Comparison of ENCODE assay signal across 8 cellular contexts in genomic region chr1:156103521-156103947, GRCh38. TPM values are rescaled to one million over a fixed set of nuclear protein-coding genes. Genes with fewer than 3 reads are reported as not detected.
A peak's percentile ranks its signal among the peaks of the same experiment; 100 is the strongest.
DNase-seq lines count a peak whose midpoint lies in the region; ATAC-seq and TF ChIP-seq lines count a peak whose summit lies in the region.

No MANE protein-coding gene starts in this region.

- H3K4me1 ChIP-seq in left ventricle myocardium inferior: peaks cover 84% of the 10 kb centered on the region

- intact Hi-C loops in activated T-helper 2 cell treated with anti-CD3 and anti-CD28 coated beads, Interferon-gamma antibody, Interleukin-2, Interleukin-4, amounts not matched to agents 10 μg/mL and 5 μg/mL and 100 μg/mL, durations not matched to agents 14 hours and 24 hours and 36 hours (cut with micrococcal nuclease): no loop called here
- intact Hi-C loops in left ventricle myocardium inferior (cut with micrococcal nuclease): no loop called here

- peak; percentile 14 for ATAC-seq in stimulated activated naive CD8-positive, alpha-beta T cell treated with anti-CD3 and anti-CD28 coated beads, Interleukin-15, Interleukin-2, amounts not matched to agents 100 U/mL and 50 U/mL, for 24 hours
- ATAC-seq in GM21825 (IDR thresholded peaks at IDR 0.05; ENCODE audit: unreplicated experiment) (no peak), GM21381 (IDR thresholded peaks at IDR 0.05; ENCODE audit: unreplicated experiment) (no peak)

- H3K4me3 Mint-ChIP-seq in activated T-helper 2 cell treated with anti-CD3 and anti-CD28 coated beads, Interferon-gamma antibody, Interleukin-2, Interleukin-4, amounts not matched to agents 10 μg/mL and 5 μg/mL and 100 μg/mL, durations not matched to agents 14 hours and 24 hours and 36 hours (ENCODE audit: low read depth): no peak overlapping the region

- peak overlapping the region; percentile 98 for H3K27ac ChIP-seq in left ventricle myocardium inferior (replicated peaks)

- TF ChIP-seq CTCF in left ventricle myocardium inferior (IDR thresholded peaks at IDR 0.05; ENCODE audit: borderline replicate concordance): no peak

- H3K9me3 Mint-ChIP-seq in activated T-helper 2 cell treated with anti-CD3 and anti-CD28 coated beads, Interferon-gamma antibody, Interleukin-2, Interleukin-4, amounts not matched to agents 10 μg/mL and 5 μg/mL and 100 μg/mL, durations not matched to agents 14 hours and 24 hours and 36 hours: no peaks in the 10 kb centered on the region

- DNase-seq in HT-29 (ENCODE audit: low spot score) (peak; percentile 55), left ventricle myocardium inferior (no peak), HPDE6-E6E7 (ENCODE audit: extremely low spot score) (no peak), GM19240 (ENCODE audit: insufficient read length, low spot score) (no peak)
- DNase-seq in activated T-helper 2 cell treated with anti-CD3 and anti-CD28 coated beads, Interferon-gamma antibody, Interleukin-2, Interleukin-4, amounts not matched to agents 10 μg/mL and 5 μg/mL and 100 μg/mL, durations not matched to agents 14 hours and 24 hours and 36 hours (ENCODE audit: low spot score): no peak
- DNase-seq in stimulated activated naive CD8-positive, alpha-beta T cell treated with anti-CD3 and anti-CD28 coated beads, Interleukin-15, Interleukin-2, amounts not matched to agents 100 U/mL and 50 U/mL, for 24 hours: peak; percentile 72

- peak overlapping the region; percentile 28 for H3K4me3 ChIP-seq in left ventricle myocardium inferior

- no peaks in the 10 kb centered on the region for H3K36me3 Mint-ChIP-seq in activated T-helper 2 cell treated with anti-CD3 and anti-CD28 coated beads, Interferon-gamma antibody, Interleukin-2, Interleukin-4, amounts not matched to agents 10 μg/mL and 5 μg/mL and 100 μg/mL, durations not matched to agents 14 hours and 24 hours and 36 hours (ENCODE audit: low read depth)

- H3K27ac Mint-ChIP-seq in activated T-helper 2 cell treated with anti-CD3 and anti-CD28 coated beads, Interferon-gamma antibody, Interleukin-2, Interleukin-4, amounts not matched to agents 10 μg/mL and 5 μg/mL and 100 μg/mL, durations not matched to agents 14 hours and 24 hours and 36 hours: peak overlapping the region; percentile 100

- H3K27me3 ChIP-seq in left ventricle myocardium inferior (ENCODE audit: low read depth): no peaks in the 10 kb centered on the region

- H3K36me3 ChIP-seq in left ventricle myocardium inferior: no peaks in the 10 kb centered on the region

- H3K9me3 ChIP-seq in left ventricle myocardium inferior (replicated peaks): no peaks in the 10 kb centered on the region

- no peaks in the 10 kb centered on the region for H3K27me3 Mint-ChIP-seq in activated T-helper 2 cell treated with anti-CD3 and anti-CD28 coated beads, Interferon-gamma antibody, Interleukin-2, Interleukin-4, amounts not matched to agents 10 μg/mL and 5 μg/mL and 100 μg/mL, durations not matched to agents 14 hours and 24 hours and 36 hours (ENCODE audit: low read depth)

- peaks cover 61% of the 10 kb centered on the region for H3K4me1 Mint-ChIP-seq in activated T-helper 2 cell treated with anti-CD3 and anti-CD28 coated beads, Interferon-gamma antibody, Interleukin-2, Interleukin-4, amounts not matched to agents 10 μg/mL and 5 μg/mL and 100 μg/mL, durations not matched to agents 14 hours and 24 hours and 36 hours (ENCODE audit: low read depth)

RNA-seq across cellular contexts. Expression of gene LMNA, which starts 11.0 kb away (rescaled TPM):
- total RNA-seq in HT-29 (2014; rRNA removed; shearing (Covaris generic)): 1,664 and 1,875 TPM in 2 replicates
- 246 and 247 TPM in 2 replicates for total RNA-seq in activated T-helper 2 cell treated with anti-CD3 and anti-CD28 coated beads, Interferon-gamma antibody, Interleukin-2, Interleukin-4, amounts not matched to agents 10 μg/mL and 5 μg/mL and 100 μg/mL, durations not matched to agents 14 hours and 24 hours and 36 hours
- total RNA-seq in left ventricle myocardium inferior: 236 TPM

RNA-seq across cellular contexts. Expression of gene MEX3A, which starts 21.3 kb away (rescaled TPM):
- total RNA-seq in HT-29 (2014; rRNA removed; shearing (Covaris generic)): 9.3 and 13.3 TPM in 2 replicates
- total RNA-seq in activated T-helper 2 cell treated with anti-CD3 and anti-CD28 coated beads, Interferon-gamma antibody, Interleukin-2, Interleukin-4, amounts not matched to agents 10 μg/mL and 5 μg/mL and 100 μg/mL, durations not matched to agents 14 hours and 24 hours and 36 hours: 1.2 and 1.6 TPM in 2 replicates
- total RNA-seq in left ventricle myocardium inferior: 0.16 TPM

RNA-seq across cellular contexts. Expression of gene RAB25, which starts 42.6 kb away (rescaled TPM):
- total RNA-seq in HT-29 (2014; rRNA removed; shearing (Covaris generic)): 163 and 185 TPM in 2 replicates
- total RNA-seq in activated T-helper 2 cell treated with anti-CD3 and anti-CD28 coated beads, Interferon-gamma antibody, Interleukin-2, Interleukin-4, amounts not matched to agents 10 μg/mL and 5 μg/mL and 100 μg/mL, durations not matched to agents 14 hours and 24 hours and 36 hours: 0.18 and 0.21 TPM in 2 replicates
- total RNA-seq in left ventricle myocardium inferior: not detected

RNA-seq across cellular contexts. Expression of gene LAMTOR2, which starts 49.0 kb away (rescaled TPM):
- total RNA-seq in HT-29 (2014; rRNA removed; shearing (Covaris generic)): 108 and 130 TPM in 2 replicates
- total RNA-seq in activated T-helper 2 cell treated with anti-CD3 and anti-CD28 coated beads, Interferon-gamma antibody, Interleukin-2, Interleukin-4, amounts not matched to agents 10 μg/mL and 5 μg/mL and 100 μg/mL, durations not matched to agents 14 hours and 24 hours and 36 hours: 71.0 and 72.5 TPM in 2 replicates
- total RNA-seq in left ventricle myocardium inferior: 55.0 TPM

RNA-seq across cellular contexts. Expression of gene SEMA4A, which starts 49.9 kb away (rescaled TPM):
- 5.1 and 11.6 TPM in 2 replicates for total RNA-seq in HT-29 (2014; rRNA removed; shearing (Covaris generic))
- 128 and 132 TPM in 2 replicates for total RNA-seq in activated T-helper 2 cell treated with anti-CD3 and anti-CD28 coated beads, Interferon-gamma antibody, Interleukin-2, Interleukin-4, amounts not matched to agents 10 μg/mL and 5 μg/mL and 100 μg/mL, durations not matched to agents 14 hours and 24 hours and 36 hours
- 1.0 TPM for total RNA-seq in left ventricle myocardium inferior

Comparison
In these comparisons a context has a peak if more than half of its experiments do, and no peak if none do; other contexts are left out.
1. DNase-seq: peak in HT-29 (single experiment) and stimulated activated naive CD8-positive, alpha-beta T cell treated with anti-CD3 and anti-CD28 coated beads, Interleukin-15, Interleukin-2, amounts not matched to agents 100 U/mL and 50 U/mL, for 24 hours (single experiment); none in activated T-helper 2 cell treated with anti-CD3 and anti-CD28 coated beads, Interferon-gamma antibody, Interleukin-2, Interleukin-4, amounts not matched to agents 10 μg/mL and 5 μg/mL and 100 μg/mL, durations not matched to agents 14 hours and 24 hours and 36 hours (single experiment), left ventricle myocardium inferior (single experiment), HPDE6-E6E7 (single experiment) and GM19240 (single experiment).
2. RNA of gene RAB25, which starts 42.6 kb away (total RNA-seq): 163 to 185 TPM in HT-29; 0.18 to 0.21 TPM in activated T-helper 2 cell treated with anti-CD3 and anti-CD28 coated beads, Interferon-gamma antibody, Interleukin-2, Interleukin-4, amounts not matched to agents 10 μg/mL and 5 μg/mL and 100 μg/mL, durations not matched to agents 14 hours and 24 hours and 36 hours and not detected in left ventricle myocardium inferior (single experiment); every median in the first group is over 100 times any median in the second.